Comparison of ENCODE assay signal across 23 cellular contexts in the genomic region with DNA sequence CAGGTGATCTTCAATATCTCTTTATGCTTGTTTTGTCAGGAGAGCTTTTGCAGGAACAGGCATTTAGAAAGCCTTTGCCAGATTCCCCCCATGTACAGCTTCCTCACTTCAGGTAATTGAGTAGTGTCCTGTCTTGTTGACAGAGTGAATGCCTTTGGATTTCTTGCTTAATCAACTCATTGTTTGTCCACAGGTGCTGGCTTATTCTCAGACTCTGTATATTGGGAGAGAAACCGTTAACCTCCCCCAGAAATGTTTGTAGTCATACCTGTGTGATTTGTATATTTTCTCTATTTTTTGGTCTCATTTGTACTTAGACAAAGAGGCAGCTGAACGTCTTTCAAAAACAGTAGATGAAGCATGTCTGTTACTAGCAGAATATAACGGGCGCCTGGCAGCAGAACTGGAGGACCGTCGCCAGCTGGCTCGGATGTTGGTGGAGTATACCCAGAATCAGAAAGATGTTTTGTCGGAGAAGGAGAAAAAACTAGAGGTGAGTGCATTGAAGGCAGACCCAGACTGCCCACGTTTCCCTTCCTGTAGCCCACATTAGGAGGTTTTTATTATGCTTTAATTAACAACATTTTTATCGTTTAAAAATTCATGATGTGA. TPM values are rescaled to one million over a fixed set of nuclear protein-coding genes. Genes with fewer than 3 reads are reported as not detected.
DNase-seq lines count a peak whose midpoint lies in the region; ATAC-seq and TF ChIP-seq lines count a peak whose summit lies in the region.
"Had no signal": no experiment of that assay in that cellular context is flagged by ENCODE, and none has a peak within 500 bp of the region (broad histone marks: within the 10 kb centered on the region; RNA-seq: fewer than 3 reads in every experiment).

No MANE protein-coding gene starts in this region.

- H3K9me3 ChIP-seq in right cardiac atrium (ENCODE audit: control insufficient read depth, low read length) (no peaks in the 10 kb centered on the region), gastrocnemius medialis (no peaks in the 10 kb centered on the region)
- H3K9me3 ChIP-seq: SJSA1, stomach had no signal

- no peak overlapping the region for H3K4me3 ChIP-seq in right cardiac atrium (ENCODE audit: low read length)
- H3K4me3 ChIP-seq in gastrocnemius medialis = no peak overlapping the region
- H3K4me3 ChIP-seq: SJSA1, stomach had no signal

- peak overlapping the region; percentile 45 for H3K27ac ChIP-seq in right cardiac atrium (ENCODE audit: low read length)
- peak overlapping the region; percentile 78 to 91 (median 84) for H3K27ac ChIP-seq in gastrocnemius medialis
- H3K27ac ChIP-seq: SJSA1 had no signal

- no peak for TF ChIP-seq CTCF in gastrocnemius medialis (IDR thresholded peaks at IDR 0.05 in 4 of 5, conservative IDR thresholded peaks at IDR 0.05 in 1 of 5)

- intact Hi-C loops in right cardiac atrium (cut with DNase I) (no loop called here), gastrocnemius medialis (cut with DNase I; ENCODE audit: low total_unique reads) (loop anchor here (2.0 kb wide), 1 partner anchor 47 kb away; no protein-coding TSS in a partner anchor)

- DNase-seq in NCI-H1694 treated with DMSO at 0.1 percent for 48 hours (lab: John Stamatoyannopoulos, UW) = peak; percentile 2
- peak; percentile 60 for DNase-seq in cerebellar cortex (ENCODE audit: low spot score)
- DNase-seq in right cardiac atrium = peak; percentile 30 to 76 (median 74)
- DNase-seq in gastrocnemius medialis = no peak
- no peak for DNase-seq in HT-29 (ENCODE audit: low spot score)
- no peak for DNase-seq in activated CD4-positive, alpha-beta T cell treated with anti-CD3 and anti-CD28 coated beads, Interleukin-2, amount 50 U/mL, for 4 hours
- DNase-seq: activated CD4-positive, alpha-beta T cell treated with anti-CD3 and anti-CD28 coated beads for 36 hours; activated naive CD4-positive, alpha-beta T cell treated with Interleukin-2 at 50 U/mL for 16 hours; activated T-cell treated with anti-CD3 and anti-CD28 coated beads, Interleukin-2, amount 50 U/mL, for 24 hours; dermis blood vessel endothelial cell; HCEC 1CT; naive thymus-derived CD4-positive, alpha-beta T cell; NCI-H1092 treated with DMSO at 0.1 percent for 48 hours; NCI-H2081 treated with DMSO at 0.1 percent for 48 hours; NCI-H524 treated with DMSO at 0.1 percent for 48 hours; NK-92 treated with Interleukin-12 subunit alpha and Interleukin-12 subunit beta, amount 100 ng/mL, for 24 hours; stomach; T-helper 1 cell; trophoblast cell had no signal

- H3K4me1 ChIP-seq in right cardiac atrium (ENCODE audit: control insufficient read depth, insufficient read depth, low read length) = no peaks in the 10 kb centered on the region
- peaks cover 32 to 41% of the 10 kb centered on the region in 2 donors for H3K4me1 ChIP-seq in gastrocnemius medialis
- H3K4me1 ChIP-seq: SJSA1 had no signal

- no peak for TF ChIP-seq POLR2A in gastrocnemius medialis (IDR thresholded peaks at IDR 0.05)

- H3K27me3 ChIP-seq in right cardiac atrium (ENCODE audit: control insufficient read depth, insufficient read depth) (no peaks in the 10 kb centered on the region), gastrocnemius medialis (no peaks in the 10 kb centered on the region)
- H3K27me3 ChIP-seq: SJSA1, stomach had no signal

- in situ Hi-C loops in gastrocnemius medialis (cut with MboI; ENCODE audit: low sequenced_read_pairs in 4 of 4) = loop anchor here in 2 of 4 donors (5.0 to 25.0 kb wide), 2 partner anchors 101 to 271 kb away; a partner anchor contains a TSS

- ATAC-seq in right cardiac atrium = peak in 1 of 2 donors; percentile 30
- no peak for ATAC-seq in gastrocnemius medialis
- no peak for ATAC-seq in GM18867 (IDR thresholded peaks at IDR 0.05; ENCODE audit: unreplicated experiment)
- ATAC-seq in GM21576 (IDR thresholded peaks at IDR 0.05; ENCODE audit: unreplicated experiment) = no peak
- ATAC-seq: activated CD4-positive, alpha-beta T cell treated with anti-CD3 and anti-CD28 coated beads for 36 hours; naive thymus-derived CD4-positive, alpha-beta T cell; sciatic nerve had no signal

- WGBS in right cardiac atrium = 52% methylated on average over 10 of the region's 10 CpGs

- peaks cover 0 to 75% of the 10 kb centered on the region in 2 donors for H3K36me3 ChIP-seq in gastrocnemius medialis

RNA-seq across cellular contexts. Expression of a gene that starts 32.3 kb away (rescaled TPM):
- total RNA-seq in right cardiac atrium (10 to 100 TPM; 66.9 to 88.5 (median 69.1) TPM), gastrocnemius medialis (10 to 100 TPM; 25.2 to 61.0 (median 40.6) TPM)
- polyA plus RNA-seq in right cardiac atrium = 18.5 TPM
- total RNA-seq in HT-29 (2014; rRNA removed; shearing (Covaris generic)) = 33.9 and 35.5 TPM in 2 replicates

RNA-seq across cellular contexts. Expression of a gene that starts 32.6 kb away (rescaled TPM):
- total RNA-seq in right cardiac atrium (10 to 100 TPM; 13.1 to 15.4 (median 14.0) TPM), gastrocnemius medialis (10 to 100 TPM; 14.8 to 25.4 (median 20.3) TPM)
- 11.4 TPM for polyA plus RNA-seq in right cardiac atrium
- total RNA-seq in HT-29 (2014; rRNA removed; shearing (Covaris generic)) = 24.6 and 27.6 TPM in 2 replicates

Comparison
In these comparisons a context has a peak if more than half of its experiments do, and no peak if none do; other contexts are left out.
1. DNase-seq: peak in NCI-H1694 treated with DMSO at 0.1 percent for 48 hours (single experiment), cerebellar cortex (single experiment) and right cardiac atrium (3 of 3); none in gastrocnemius medialis (0 of 2), HT-29 (single experiment) and activated CD4-positive, alpha-beta T cell treated with anti-CD3 and anti-CD28 coated beads, Interleukin-2, amount 50 U/mL, for 4 hours (0 of 2).